ENCODE assay signal across 1 cellular context in the genomic region with DNA sequence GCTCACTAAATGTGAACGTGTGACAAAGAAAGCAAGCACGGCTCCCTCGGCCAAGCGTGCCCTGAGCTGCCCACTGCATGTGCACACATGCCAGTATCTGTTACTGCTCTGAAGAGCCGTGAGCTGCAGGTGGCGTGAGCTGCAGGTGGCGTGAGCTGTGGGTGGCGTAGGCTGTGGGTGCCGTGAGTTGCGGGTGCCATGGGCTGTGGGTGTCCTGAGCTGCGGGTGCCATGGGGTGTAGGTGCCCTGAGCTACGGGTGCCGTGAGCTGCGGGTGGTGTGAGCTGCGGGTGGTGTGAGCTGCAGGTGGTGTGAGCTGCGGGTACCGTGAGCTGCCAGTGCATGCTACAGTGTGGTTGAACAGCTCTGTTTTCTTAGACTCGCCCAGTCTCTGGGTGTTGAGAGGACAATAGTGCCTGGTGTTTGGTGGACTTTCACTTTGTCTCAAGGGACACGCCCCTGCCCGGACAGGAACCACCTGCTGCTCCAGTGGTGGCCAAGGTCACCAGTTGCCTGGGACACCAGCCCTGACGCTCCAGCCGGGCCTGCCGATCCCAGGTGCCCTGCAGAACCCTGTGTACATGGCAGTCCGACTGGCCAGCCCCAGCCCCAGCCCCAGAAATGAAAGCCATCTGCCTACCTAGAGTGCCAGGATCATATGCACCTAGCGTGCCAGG.
TF ChIP-seq lines count a peak whose summit lies in the region.

No MANE protein-coding gene starts in this region.

TF ChIP-seq in HepG2, 621 proteins besides CTCF, POLR2A, EP300 and RAD21 (continued from another document and continues in another):
- TF ChIP-seq, protein P1, sequence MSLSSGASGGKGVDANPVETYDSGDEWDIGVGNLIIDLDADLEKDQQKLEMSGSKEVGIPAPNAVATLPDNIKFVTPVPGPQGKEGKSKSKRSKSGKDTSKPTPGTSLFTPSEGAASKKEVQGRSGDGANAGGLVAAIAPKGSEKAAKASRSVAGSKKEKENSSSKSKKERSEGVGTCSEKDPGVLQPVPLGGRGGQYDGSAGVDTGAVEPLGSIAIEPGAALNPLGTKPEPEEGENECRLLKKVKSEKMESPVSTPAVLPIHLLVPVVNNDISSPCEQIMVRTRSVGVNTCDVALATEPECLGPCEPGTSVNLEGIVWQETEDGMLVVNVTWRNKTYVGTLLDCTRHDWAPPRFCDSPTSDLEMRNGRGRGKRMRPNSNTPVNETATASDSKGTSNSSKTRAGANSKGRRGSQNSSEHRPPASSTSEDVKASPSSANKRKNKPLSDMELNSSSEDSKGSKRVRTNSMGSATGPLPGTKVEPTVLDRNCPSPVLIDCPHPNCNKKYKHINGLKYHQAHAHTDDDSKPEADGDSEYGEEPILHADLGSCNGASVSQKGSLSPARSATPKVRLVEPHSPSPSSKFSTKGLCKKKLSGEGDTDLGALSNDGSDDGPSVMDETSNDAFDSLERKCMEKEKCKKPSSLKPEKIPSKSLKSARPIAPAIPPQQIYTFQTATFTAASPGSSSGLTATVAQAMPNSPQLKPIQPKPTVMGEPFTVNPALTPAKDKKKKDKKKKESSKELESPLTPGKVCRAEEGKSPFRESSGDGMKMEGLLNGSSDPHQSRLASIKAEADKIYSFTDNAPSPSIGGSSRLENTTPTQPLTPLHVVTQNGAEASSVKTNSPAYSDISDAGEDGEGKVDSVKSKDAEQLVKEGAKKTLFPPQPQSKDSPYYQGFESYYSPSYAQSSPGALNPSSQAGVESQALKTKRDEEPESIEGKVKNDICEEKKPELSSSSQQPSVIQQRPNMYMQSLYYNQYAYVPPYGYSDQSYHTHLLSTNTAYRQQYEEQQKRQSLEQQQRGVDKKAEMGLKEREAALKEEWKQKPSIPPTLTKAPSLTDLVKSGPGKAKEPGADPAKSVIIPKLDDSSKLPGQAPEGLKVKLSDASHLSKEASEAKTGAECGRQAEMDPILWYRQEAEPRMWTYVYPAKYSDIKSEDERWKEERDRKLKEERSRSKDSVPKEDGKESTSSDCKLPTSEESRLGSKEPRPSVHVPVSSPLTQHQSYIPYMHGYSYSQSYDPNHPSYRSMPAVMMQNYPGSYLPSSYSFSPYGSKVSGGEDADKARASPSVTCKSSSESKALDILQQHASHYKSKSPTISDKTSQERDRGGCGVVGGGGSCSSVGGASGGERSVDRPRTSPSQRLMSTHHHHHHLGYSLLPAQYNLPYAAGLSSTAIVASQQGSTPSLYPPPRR (CRISPR knock-in tag; IDR thresholded peaks at IDR 0.05; ENCODE audit: borderline replicate concordance) = peak; percentile 22; the same call in 1 of the 2 replicates
- TF ChIP-seq ZBTB3 (CRISPR knock-in tag; IDR thresholded peaks at IDR 0.05; ENCODE audit: borderline replicate concordance, low read depth) (peak; percentile 28; the same call in 1 of the 2 replicates), GZF1 (CRISPR knock-in tag; IDR thresholded peaks at IDR 0.05) (no peak), ZMYM2 (CRISPR knock-in tag; IDR thresholded peaks at IDR 0.05) (no peak), CEBPB (IDR thresholded peaks at IDR 0.05; ENCODE audit: borderline replicate concordance, low read depth, low read length) (no peak), NR1H2 (CRISPR knock-in tag; IDR thresholded peaks at IDR 0.05; ENCODE audit: borderline replicate concordance, low read depth) (peak; percentile 81; the same call in 1 of the 2 replicates), ZBTB20 (CRISPR knock-in tag; IDR thresholded peaks at IDR 0.05; ENCODE audit: borderline replicate concordance, low read depth) (no peak), ATF7-NPFF (CRISPR knock-in tag; IDR thresholded peaks at IDR 0.05; ENCODE audit: low read depth) (no peak), SNAI1 (CRISPR knock-in tag; IDR thresholded peaks at IDR 0.05; ENCODE audit: borderline replicate concordance) (no peak), SCMH1 (CRISPR knock-in tag; IDR thresholded peaks at IDR 0.05; ENCODE audit: borderline replicate concordance) (no peak), FOXO1 (CRISPR knock-in tag; IDR thresholded peaks at IDR 0.05) (0 out of 2 replicates have a peak, but pooled peaks have one; percentile 15), ZNF749 (CRISPR knock-in tag; IDR thresholded peaks at IDR 0.05; ENCODE audit: borderline replicate concordance) (no peak), NFIC (IDR thresholded peaks at IDR 0.05; ENCODE audit: low read length) (no peak), NFIB (CRISPR knock-in tag; IDR thresholded peaks at IDR 0.05; ENCODE audit: borderline replicate concordance) (no peak; the same call in 1 of the 2 replicates), ZNF724P (CRISPR knock-in tag; IDR thresholded peaks at IDR 0.05; ENCODE audit: borderline replicate concordance) (no peak), ZNF720 (CRISPR knock-in tag; IDR thresholded peaks at IDR 0.05) (no peak), CBFB (CRISPR knock-in tag; IDR thresholded peaks at IDR 0.05) (0 out of 2 replicates have a peak, but pooled peaks have one; percentile 18), TP53 (CRISPR knock-in tag; conservative IDR thresholded peaks at IDR 0.05) (no peak), FIP1L1 (IDR thresholded peaks at IDR 0.05; ENCODE audit: borderline replicate concordance, insufficient read depth, low read depth, low read length) (no peak), ZNF766 (CRISPR knock-in tag; IDR thresholded peaks at IDR 0.05; ENCODE audit: borderline replicate concordance) (no peak), U2AF1 (optimal IDR thresholded peaks at IDR 0.05; ENCODE audit: low read depth, low read length) (no peak), ZNF850 (CRISPR knock-in tag; conservative IDR thresholded peaks at IDR 0.05) (no peak)
- TF ChIP-seq, protein P2, sequence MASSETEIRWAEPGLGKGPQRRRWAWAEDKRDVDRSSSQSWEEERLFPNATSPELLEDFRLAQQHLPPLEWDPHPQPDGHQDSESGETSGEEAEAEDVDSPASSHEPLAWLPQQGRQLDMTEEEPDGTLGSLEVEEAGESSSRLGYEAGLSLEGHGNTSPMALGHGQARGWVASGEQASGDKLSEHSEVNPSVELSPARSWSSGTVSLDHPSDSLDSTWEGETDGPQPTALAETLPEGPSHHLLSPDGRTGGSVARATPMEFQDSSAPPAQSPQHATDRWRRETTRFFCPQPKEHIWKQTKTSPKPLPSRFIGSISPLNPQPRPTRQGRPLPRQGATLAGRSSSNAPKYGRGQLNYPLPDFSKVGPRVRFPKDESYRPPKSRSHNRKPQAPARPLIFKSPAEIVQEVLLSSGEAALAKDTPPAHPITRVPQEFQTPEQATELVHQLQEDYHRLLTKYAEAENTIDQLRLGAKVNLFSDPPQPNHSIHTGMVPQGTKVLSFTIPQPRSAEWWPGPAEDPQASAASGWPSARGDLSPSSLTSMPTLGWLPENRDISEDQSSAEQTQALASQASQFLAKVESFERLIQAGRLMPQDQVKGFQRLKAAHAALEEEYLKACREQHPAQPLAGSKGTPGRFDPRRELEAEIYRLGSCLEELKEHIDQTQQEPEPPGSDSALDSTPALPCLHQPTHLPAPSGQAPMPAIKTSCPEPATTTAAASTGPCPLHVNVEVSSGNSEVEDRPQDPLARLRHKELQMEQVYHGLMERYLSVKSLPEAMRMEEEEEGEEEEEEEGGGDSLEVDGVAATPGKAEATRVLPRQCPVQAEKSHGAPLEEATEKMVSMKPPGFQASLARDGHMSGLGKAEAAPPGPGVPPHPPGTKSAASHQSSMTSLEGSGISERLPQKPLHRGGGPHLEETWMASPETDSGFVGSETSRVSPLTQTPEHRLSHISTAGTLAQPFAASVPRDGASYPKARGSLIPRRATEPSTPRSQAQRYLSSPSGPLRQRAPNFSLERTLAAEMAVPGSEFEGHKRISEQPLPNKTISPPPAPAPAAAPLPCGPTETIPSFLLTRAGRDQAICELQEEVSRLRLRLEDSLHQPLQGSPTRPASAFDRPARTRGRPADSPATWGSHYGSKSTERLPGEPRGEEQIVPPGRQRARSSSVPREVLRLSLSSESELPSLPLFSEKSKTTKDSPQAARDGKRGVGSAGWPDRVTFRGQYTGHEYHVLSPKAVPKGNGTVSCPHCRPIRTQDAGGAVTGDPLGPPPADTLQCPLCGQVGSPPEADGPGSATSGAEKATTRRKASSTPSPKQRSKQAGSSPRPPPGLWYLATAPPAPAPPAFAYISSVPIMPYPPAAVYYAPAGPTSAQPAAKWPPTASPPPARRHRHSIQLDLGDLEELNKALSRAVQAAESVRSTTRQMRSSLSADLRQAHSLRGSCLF (CRISPR knock-in tag; IDR thresholded peaks at IDR 0.05; ENCODE audit: borderline replicate concordance) = no peak
- TF ChIP-seq, protein P3, sequence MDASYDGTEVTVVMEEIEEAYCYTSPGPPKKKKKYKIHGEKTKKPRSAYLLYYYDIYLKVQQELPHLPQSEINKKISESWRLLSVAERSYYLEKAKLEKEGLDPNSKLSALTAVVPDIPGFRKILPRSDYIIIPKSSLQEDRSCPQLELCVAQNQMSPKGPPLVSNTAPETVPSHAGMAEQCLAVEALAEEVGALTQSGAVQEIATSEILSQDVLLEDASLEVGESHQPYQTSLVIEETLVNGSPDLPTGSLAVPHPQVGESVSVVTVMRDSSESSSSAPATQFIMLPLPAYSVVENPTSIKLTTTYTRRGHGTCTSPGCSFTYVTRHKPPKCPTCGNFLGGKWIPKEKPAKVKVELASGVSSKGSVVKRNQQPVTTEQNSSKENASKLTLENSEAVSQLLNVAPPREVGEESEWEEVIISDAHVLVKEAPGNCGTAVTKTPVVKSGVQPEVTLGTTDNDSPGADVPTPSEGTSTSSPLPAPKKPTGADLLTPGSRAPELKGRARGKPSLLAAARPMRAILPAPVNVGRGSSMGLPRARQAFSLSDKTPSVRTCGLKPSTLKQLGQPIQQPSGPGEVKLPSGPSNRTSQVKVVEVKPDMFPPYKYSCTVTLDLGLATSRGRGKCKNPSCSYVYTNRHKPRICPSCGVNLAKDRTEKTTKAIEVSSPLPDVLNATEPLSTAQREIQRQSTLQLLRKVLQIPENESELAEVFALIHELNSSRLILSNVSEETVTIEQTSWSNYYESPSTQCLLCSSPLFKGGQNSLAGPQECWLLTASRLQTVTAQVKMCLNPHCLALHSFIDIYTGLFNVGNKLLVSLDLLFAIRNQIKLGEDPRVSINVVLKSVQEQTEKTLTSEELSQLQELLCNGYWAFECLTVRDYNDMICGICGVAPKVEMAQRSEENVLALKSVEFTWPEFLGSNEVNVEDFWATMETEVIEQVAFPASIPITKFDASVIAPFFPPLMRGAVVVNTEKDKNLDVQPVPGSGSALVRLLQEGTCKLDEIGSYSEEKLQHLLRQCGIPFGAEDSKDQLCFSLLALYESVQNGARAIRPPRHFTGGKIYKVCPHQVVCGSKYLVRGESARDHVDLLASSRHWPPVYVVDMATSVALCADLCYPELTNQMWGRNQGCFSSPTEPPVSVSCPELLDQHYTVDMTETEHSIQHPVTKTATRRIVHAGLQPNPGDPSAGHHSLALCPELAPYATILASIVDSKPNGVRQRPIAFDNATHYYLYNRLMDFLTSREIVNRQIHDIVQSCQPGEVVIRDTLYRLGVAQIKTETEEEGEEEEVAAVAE (CRISPR knock-in tag; IDR thresholded peaks at IDR 0.05; ENCODE audit: borderline replicate concordance) = no peak
- TF ChIP-seq, protein P4, sequence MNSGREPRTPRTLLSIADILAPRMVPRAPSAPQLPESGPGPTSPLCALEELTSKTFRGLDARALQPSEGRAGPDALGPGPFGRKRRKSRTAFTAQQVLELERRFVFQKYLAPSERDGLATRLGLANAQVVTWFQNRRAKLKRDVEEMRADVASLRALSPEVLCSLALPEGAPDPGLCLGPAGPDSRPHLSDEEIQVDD (CRISPR knock-in tag; IDR thresholded peaks at IDR 0.05; ENCODE audit: borderline replicate concordance) = no peak
- TF ChIP-seq, protein P5, sequence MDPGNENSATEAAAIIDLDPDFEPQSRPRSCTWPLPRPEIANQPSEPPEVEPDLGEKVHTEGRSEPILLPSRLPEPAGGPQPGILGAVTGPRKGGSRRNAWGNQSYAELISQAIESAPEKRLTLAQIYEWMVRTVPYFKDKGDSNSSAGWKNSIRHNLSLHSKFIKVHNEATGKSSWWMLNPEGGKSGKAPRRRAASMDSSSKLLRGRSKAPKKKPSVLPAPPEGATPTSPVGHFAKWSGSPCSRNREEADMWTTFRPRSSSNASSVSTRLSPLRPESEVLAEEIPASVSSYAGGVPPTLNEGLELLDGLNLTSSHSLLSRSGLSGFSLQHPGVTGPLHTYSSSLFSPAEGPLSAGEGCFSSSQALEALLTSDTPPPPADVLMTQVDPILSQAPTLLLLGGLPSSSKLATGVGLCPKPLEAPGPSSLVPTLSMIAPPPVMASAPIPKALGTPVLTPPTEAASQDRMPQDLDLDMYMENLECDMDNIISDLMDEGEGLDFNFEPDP (CRISPR knock-in tag; conservative IDR thresholded peaks at IDR 0.05) = no peak
- TF ChIP-seq, protein P6, sequence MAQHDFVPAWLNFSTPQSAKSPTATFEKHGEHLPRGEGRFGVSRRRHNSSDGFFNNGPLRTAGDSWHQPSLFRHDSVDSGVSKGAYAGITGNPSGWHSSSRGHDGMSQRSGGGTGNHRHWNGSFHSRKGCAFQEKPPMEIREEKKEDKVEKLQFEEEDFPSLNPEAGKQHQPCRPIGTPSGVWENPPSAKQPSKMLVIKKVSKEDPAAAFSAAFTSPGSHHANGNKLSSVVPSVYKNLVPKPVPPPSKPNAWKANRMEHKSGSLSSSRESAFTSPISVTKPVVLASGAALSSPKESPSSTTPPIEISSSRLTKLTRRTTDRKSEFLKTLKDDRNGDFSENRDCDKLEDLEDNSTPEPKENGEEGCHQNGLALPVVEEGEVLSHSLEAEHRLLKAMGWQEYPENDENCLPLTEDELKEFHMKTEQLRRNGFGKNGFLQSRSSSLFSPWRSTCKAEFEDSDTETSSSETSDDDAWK (CRISPR knock-in tag; IDR thresholded peaks at IDR 0.05) = no peak
